In the genomic region with DNA sequence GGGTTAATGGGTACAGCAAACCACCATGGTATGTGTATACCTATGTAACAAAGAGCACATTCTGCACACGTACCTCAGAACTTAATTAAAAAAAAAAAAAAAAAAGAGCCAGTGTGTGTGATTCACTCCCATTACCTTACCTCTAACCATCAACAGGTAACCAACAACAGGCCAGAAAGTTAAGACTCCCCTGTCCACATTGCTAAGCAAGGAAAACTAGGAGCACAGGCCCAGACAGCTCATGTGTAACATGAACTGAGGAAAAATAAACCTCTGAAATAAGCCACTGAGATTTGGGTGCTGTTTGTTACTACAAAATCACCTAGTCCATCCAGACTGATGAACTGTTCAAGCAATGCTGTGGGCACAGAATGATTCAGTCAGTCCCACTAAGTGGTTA, we compare ENCODE assay signal across 1 cellular context.
TF ChIP-seq lines count a peak whose summit lies in the region.

No MANE protein-coding gene starts in this region.

TF ChIP-seq in A549, 52 proteins besides CTCF, POLR2A, EP300 and RAD21:
- TF ChIP-seq HDAC2 (IDR thresholded peaks at IDR 0.05) (no peak), JUNB (IDR thresholded peaks at IDR 0.05) (no peak), ESRRA (IDR thresholded peaks at IDR 0.05; ENCODE audit: borderline replicate concordance, low read length) (no peak), FOSB (CRISPR knock-in tag; IDR thresholded peaks at IDR 0.05) (no peak)
- TF ChIP-seq, protein P1, sequence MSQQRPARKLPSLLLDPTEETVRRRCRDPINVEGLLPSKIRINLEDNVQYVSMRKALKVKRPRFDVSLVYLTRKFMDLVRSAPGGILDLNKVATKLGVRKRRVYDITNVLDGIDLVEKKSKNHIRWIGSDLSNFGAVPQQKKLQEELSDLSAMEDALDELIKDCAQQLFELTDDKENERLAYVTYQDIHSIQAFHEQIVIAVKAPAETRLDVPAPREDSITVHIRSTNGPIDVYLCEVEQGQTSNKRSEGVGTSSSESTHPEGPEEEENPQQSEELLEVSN (IDR thresholded peaks at IDR 0.05; ENCODE audit: borderline replicate concordance, low read depth): no peak
